ENCODE assay signal across 1 cellular context in genomic region chr7:47484923-47485639, GRCh38.
TF ChIP-seq lines count a peak whose summit lies in the region.

No MANE protein-coding gene starts in this region.

TF ChIP-seq in H1, 55 proteins besides CTCF, POLR2A, EP300 and RAD21 (continued from another document):
- TF ChIP-seq CHD7 (IDR thresholded peaks at IDR 0.05; ENCODE audit: insufficient replicate concordance, low read length) (no peak), HDAC6 (IDR thresholded peaks at IDR 0.05; ENCODE audit: low read depth, low read length) (no peak), JUND (IDR thresholded peaks at IDR 0.05; ENCODE audit: low read length) (no peak), HDAC2 (IDR thresholded peaks at IDR 0.05; ENCODE audit: borderline replicate concordance in 1 of 2, low read depth in 2 of 2, low read length in 2 of 2) (no peak), EGR1 (IDR thresholded peaks at IDR 0.05; ENCODE audit: borderline replicate concordance, low read depth, low read length) (no peak), SP2 (IDR thresholded peaks at IDR 0.05; ENCODE audit: low read length) (no peak), RNF2 (IDR thresholded peaks at IDR 0.05; ENCODE audit: borderline replicate concordance, low read depth, low read length, missing control alignments, poor library complexity, severe bottlenecking) (no peak)
